29 cellular contexts compared by ENCODE assay signal in genomic region chr10:132745511-132745910, GRCh38. TPM values are rescaled to one million over a fixed set of nuclear protein-coding genes. Genes with fewer than 3 reads are reported as not detected.
DNase-seq lines count a peak whose midpoint lies in the region; ATAC-seq, FAIRE-seq and TF ChIP-seq lines count a peak whose summit lies in the region.
"Had no signal": no experiment of that assay in that cellular context is flagged by ENCODE, and none has a peak within 500 bp of the region (broad histone marks: within the 10 kb centered on the region; RNA-seq: fewer than 3 reads in every experiment).

No MANE protein-coding gene starts in this region.

- TF ChIP-seq POLR2A in H1 (IDR thresholded peaks at IDR 0.05; ENCODE audit: control extremely low read depth in 1 of 2, low read depth in 2 of 2, low read length in 2 of 2) (no peak), thyroid gland (IDR thresholded peaks at IDR 0.05) (no peak), vagina (IDR thresholded peaks at IDR 0.05) (no peak)

- no peak overlapping the region for H2AFZ ChIP-seq in H1 (ENCODE audit: low read length)
- H2AFZ ChIP-seq: GM23248 had no signal

- TF ChIP-seq EP300 in H1 (IDR thresholded peaks at IDR 0.05; ENCODE audit: borderline replicate concordance in 1 of 2, low read depth in 2 of 2, low read length in 2 of 2) = no peak

- H2BK12ac ChIP-seq in H1 (ENCODE audit: low read depth, low read length) = no peak overlapping the region

- H3K27ac Mint-ChIP-seq in stimulated activated naive CD8-positive, alpha-beta T cell treated with anti-CD3 and anti-CD28 coated beads, Interleukin-15, amount 100 ng/mL, for 72 hours = no peak overlapping the region
- H3K27ac Mint-ChIP-seq: CD14-positive monocyte; CD4-positive, alpha-beta T cell; CD8-positive, alpha-beta memory T cell; HFFc6 had no signal

- intact Hi-C loops in thyroid gland (cut with DNase I) = no loop called here
- intact Hi-C loops in vagina (cut with DNase I) = no loop called here

- no peaks in the 10 kb centered on the region for H3K9me3 Mint-ChIP-seq in stimulated activated naive CD8-positive, alpha-beta T cell treated with anti-CD3 and anti-CD28 coated beads, Interleukin-15, amount 100 ng/mL, for 72 hours
- H3K9me3 Mint-ChIP-seq: CD4-positive, alpha-beta T cell; CD8-positive, alpha-beta memory T cell; H9; HFFc6 had no signal

- 0 out of 2 replicates have a peak overlapping the region, but pooled peaks have one; percentile 3 for H2BK15ac ChIP-seq in H1 (ENCODE audit: low read length)

- no peak overlapping the region for H4K5ac ChIP-seq in H1 (ENCODE audit: insufficient read length, low read depth, low read length)

- H4K91ac ChIP-seq in H1 (replicated peaks; ENCODE audit: insufficient read length, low read length) = peak overlapping the region; percentile 55

- no peak for DNase-seq in stimulated activated naive CD8-positive, alpha-beta T cell treated with anti-CD3 and anti-CD28 coated beads, Interleukin-15, amount 100 ng/mL, for 72 hours
- DNase-seq in stimulated activated naive CD8-positive, alpha-beta T cell treated with anti-CD3 and anti-CD28 coated beads, Interleukin-15, Interleukin-2, amounts not matched to agents 100 U/mL and 50 U/mL, for 24 hours = no peak
- DNase-seq in SJSA1 (ENCODE audit: low read depth in 1 of 2, low spot score in 2 of 2) = no peak
- no peak for DNase-seq in H1 (ENCODE audit: low read depth in 1 of 2, low spot score in 2 of 2)
- no peak for DNase-seq in thyroid gland
- DNase-seq in NCI-H1417 (lab: John Stamatoyannopoulos, UW) = no peak
- DNase-seq in vagina (ENCODE audit: extremely low spot score in 2 of 2) = no peak
- DNase-seq in middle frontal gyrus (ENCODE audit: extremely low spot score, low spot score) = no peak
- DNase-seq: 8988T; ACHN; AML-193; BE2C; CD4-positive, alpha-beta T cell; CD8-positive, alpha-beta memory T cell; DMS 273 treated with DMSO at 0.1 percent for 48 hours; DMS79; EL; GDM1; GM23248; H9; HFFc6 had no signal

- H3K56ac ChIP-seq in H1 (replicated peaks; ENCODE audit: insufficient read length, low read depth, low read length) = no peak overlapping the region

- peak; percentile 61 for ATAC-seq in stimulated activated naive CD8-positive, alpha-beta T cell treated with anti-CD3 and anti-CD28 coated beads, Interleukin-15, amount 100 ng/mL, for 72 hours
- no peak for ATAC-seq in stimulated activated naive CD8-positive, alpha-beta T cell treated with anti-CD3 and anti-CD28 coated beads, Interleukin-15, Interleukin-2, amounts not matched to agents 100 U/mL and 50 U/mL, for 24 hours
- ATAC-seq: A549, GM12878, HCT116 had no signal

- no peaks in the 10 kb centered on the region for H3K79me2 ChIP-seq in H1 (ENCODE audit: control insufficient read depth in 1 of 2, insufficient read depth in 2 of 2, low read length in 2 of 2)

- peaks cover 0 to 1% of the 10 kb centered on the region in 2 experiments for H4K20me1 ChIP-seq in H1 (replicated peaks in 1 of 2; ENCODE audit: control insufficient read depth in 1 of 2, insufficient read depth in 2 of 2, low read length in 2 of 2)

- H3K27me3 ChIP-seq in SJSA1 (replicated peaks) = no peaks in the 10 kb centered on the region
- no peaks in the 10 kb centered on the region for H3K27me3 ChIP-seq in H1 (replicated peaks in 1 of 4; ENCODE audit: control insufficient read depth in 3 of 4, extremely low read depth in 1 of 4, insufficient read depth in 3 of 4, low read length in 3 of 4)
- no peaks in the 10 kb centered on the region for H3K27me3 ChIP-seq in thyroid gland
- no peaks in the 10 kb centered on the region for H3K27me3 ChIP-seq in vagina
- H3K27me3 ChIP-seq: BE2C; BLaER1 treated with 17β-estradiol and CSF1 and Interleukin-3, amounts not matched to agents 10 nM and 100 nM had no signal

- no peaks in the 10 kb centered on the region; the same call in 1 of the 2 replicates for H3K79me1 ChIP-seq in H1 (ENCODE audit: low read depth, low read length)

- H3K27me3 Mint-ChIP-seq in stimulated activated naive CD8-positive, alpha-beta T cell treated with anti-CD3 and anti-CD28 coated beads, Interleukin-15, amount 100 ng/mL, for 72 hours = no peaks in the 10 kb centered on the region
- H3K27me3 Mint-ChIP-seq: CD4-positive, alpha-beta T cell; CD8-positive, alpha-beta memory T cell had no signal

- POLR2A ChIA-PET in H1 (lab: Charles Lee; ENCODE audit: partially characterized antibody) = interaction anchor here (0.8 kb wide), 1 partner anchor 89 kb away, joined by 3 read pairs; no protein-coding TSS in a partner anchor

- TF ChIP-seq RAD21 in H1 (IDR thresholded peaks at IDR 0.05 in 1 of 2, conservative IDR thresholded peaks at IDR 0.05 in 1 of 2; ENCODE audit: low read depth in 2 of 2, low read length in 2 of 2) = no peak

- H3K14ac ChIP-seq in H1 (ENCODE audit: insufficient read length) = no peak overlapping the region

- H3K36me3 ChIP-seq in SJSA1 (peaks cover 55% of the 10 kb centered on the region), H1 (ENCODE audit: control insufficient read depth in 2 of 4, insufficient read depth in 4 of 4, low read length in 3 of 4) (no peaks in the 10 kb centered on the region), thyroid gland (no peaks in the 10 kb centered on the region), vagina (peaks cover 0 to 10% of the 10 kb centered on the region in 2 donors)
- H3K36me3 ChIP-seq: BE2C had no signal

- no peak overlapping the region for H3K4me3 Mint-ChIP-seq in stimulated activated naive CD8-positive, alpha-beta T cell treated with anti-CD3 and anti-CD28 coated beads, Interleukin-15, amount 100 ng/mL, for 72 hours
- H3K4me3 Mint-ChIP-seq: CD14-positive monocyte; CD4-positive, alpha-beta T cell; CD8-positive, alpha-beta memory T cell; H9; HFFc6 had no signal

- H3K4me1 ChIP-seq in SJSA1 (replicated peaks) (peaks cover 45% of the 10 kb centered on the region), H1 (replicated peaks in 1 of 4; ENCODE audit: control insufficient read depth in 3 of 4, insufficient read depth in 4 of 4, low read length in 3 of 4) (peaks cover 0 to 38% (median 11%) of the 10 kb centered on the region in 4 experiments; a peak in 6 of 7 replicates), thyroid gland (peaks cover 42 to 44% of the 10 kb centered on the region in 2 donors), vagina (peaks cover 4% of the 10 kb centered on the region)
- H3K4me1 ChIP-seq: A549, BE2C had no signal

- H2BK120ac ChIP-seq in H1 (replicated peaks; ENCODE audit: low read depth, low read length) = no peak overlapping the region

- no peak overlapping the region for H2BK20ac ChIP-seq in H1 (ENCODE audit: low read length)

- H3K4ac ChIP-seq in H1 (replicated peaks; ENCODE audit: insufficient read length, low read depth, low read length) = peak overlapping the region; percentile 35

- H3K4me1 Mint-ChIP-seq in stimulated activated naive CD8-positive, alpha-beta T cell treated with anti-CD3 and anti-CD28 coated beads, Interleukin-15, amount 100 ng/mL, for 72 hours = no peaks in the 10 kb centered on the region
- H3K4me1 Mint-ChIP-seq: CD14-positive monocyte; CD8-positive, alpha-beta memory T cell had no signal

- H3K9me3 ChIP-seq in SJSA1 (replicated peaks) (no peaks in the 10 kb centered on the region), H1 (ENCODE audit: insufficient read depth in 2 of 2, low read depth in 1 of 2, low read length in 1 of 2) (no peaks in the 10 kb centered on the region), thyroid gland (no peaks in the 10 kb centered on the region), vagina (no peaks in the 10 kb centered on the region)
- H3K9me3 ChIP-seq: A549; BE2C; BLaER1 treated with 17β-estradiol and CSF1 and Interleukin-3, amounts not matched to agents 10 nM and 100 nM had no signal

- H3K4me3 ChIP-seq in SJSA1 = no peak overlapping the region
- no peak overlapping the region for H3K4me3 ChIP-seq in H1 (ENCODE audit: extremely low read depth in 1 of 4, insufficient read depth in 2 of 4, low read depth in 3 of 4, low read length in 4 of 4)
- H3K4me3 ChIP-seq in thyroid gland (replicated peaks in 1 of 3) = no peak overlapping the region
- no peak overlapping the region for H3K4me3 ChIP-seq in vagina
- H3K4me3 ChIP-seq: A549; BLaER1 treated with 17β-estradiol and CSF1 and Interleukin-3, amounts not matched to agents 10 nM and 100 nM; GM12878; GM23248 had no signal

- no peak overlapping the region for H3K9ac ChIP-seq in H1 (replicated peaks in 1 of 4; ENCODE audit: extremely low read depth in 1 of 4, low read depth in 3 of 4, low read length in 3 of 4)
- H3K9ac ChIP-seq: BLaER1 treated with 17β-estradiol and CSF1 and Interleukin-3, amounts not matched to agents 10 nM and 100 nM; GM23248 had no signal

- H3K23ac ChIP-seq in H1 (ENCODE audit: insufficient read length) = no peak overlapping the region

- TF ChIP-seq CTCF in H1 (IDR thresholded peaks at IDR 0.05; ENCODE audit: control extremely low read depth in 1 of 3, insufficient read depth in 1 of 3, low read depth in 1 of 3, low read length in 3 of 3) (no peak), thyroid gland (IDR thresholded peaks at IDR 0.05) (no peak), vagina (IDR thresholded peaks at IDR 0.05) (no peak)

- no peak overlapping the region for H3K4me2 ChIP-seq in H1 (ENCODE audit: insufficient read depth in 1 of 2, low read depth in 2 of 2, low read length in 2 of 2)
- H3K4me2 ChIP-seq: A549 had no signal

- peak overlapping the region; percentile 79 for H3K27ac ChIP-seq in SJSA1
- no peak overlapping the region for H3K27ac ChIP-seq in H1 (ENCODE audit: low read depth, low read length)
- H3K27ac ChIP-seq in thyroid gland = peak overlapping the region; percentile 67 to 91 (median 81)
- H3K27ac ChIP-seq in vagina = no peak overlapping the region
- H3K27ac ChIP-seq: A549; BLaER1 treated with 17β-estradiol and CSF1 and Interleukin-3, amounts not matched to agents 10 nM and 100 nM; GM23248 had no signal

- no peak for FAIRE-seq in H1 (lab: Jason Lieb, UNC)
- FAIRE-seq: A549, D721Med, GM12878, GM19239 had no signal

- H4K8ac ChIP-seq in H1 (ENCODE audit: extremely low read depth, insufficient read depth, low read length) = peak overlapping the region; percentile 40; the same call in 1 of the 2 replicates

- no peaks in the 10 kb centered on the region for H3K23me2 ChIP-seq in H1 (ENCODE audit: low read depth, low read length)

- H3K18ac ChIP-seq in H1 (ENCODE audit: extremely low read depth, low read length) = no peak overlapping the region

- CTCF ChIA-PET in H1 (lab: Charles Lee; ENCODE audit: partially characterized antibody) = interaction anchor here (1.3 kb wide), 1 partner anchor 12 kb away, joined by 3 read pairs; no protein-coding TSS in a partner anchor

- peak overlapping the region; percentile 86; the same call in 1 of the 2 replicates for H2AK5ac ChIP-seq in H1 (ENCODE audit: low read depth, low read length)

- peak overlapping the region; percentile 52; the same call in 1 of the 2 replicates for H2BK5ac ChIP-seq in H1 (ENCODE audit: low read depth, low read length)

- 98% methylated on average over 13 of the region's 17 CpGs; no CpG with 5 or more reads in 1 of the 2 experiments for WGBS in H1 (ENCODE audit: extremely low coverage in 1 of 2, insufficient coverage in 1 of 2, insufficient read length in 1 of 2, insufficient replicate concordance in 2 of 2, low coverage in 1 of 2, low lambda C conversion rate in 2 of 2, missing lambda C conversion rate in 1 of 2), 2 experiments
- 77% methylated on average over 6 of the region's 17 CpGs; no CpG with 5 or more reads in 1 of the 2 donors for WGBS in thyroid gland, 2 donors

RNA-seq across cellular contexts. Expression of gene NKX6-2, which starts 40.4 kb away (rescaled TPM):
- total RNA-seq in SJSA1 (2014; rRNA removed; shearing (Covaris generic)) = not detected in 2 replicates
- total RNA-seq in H1 (2021; fragmentation: NEBNext Ultra II Directional; extraction: Animal tissue kit (Norgen Biotek cat#: 25700)) = not detected in 2 replicates
- 0.06 and 0.14 TPM in 2 replicates for polyA plus RNA-seq in H1 (2011; rRNA removed)
- 0.09 TPM for polyA plus RNA-seq in H1 (2011; cell fraction: cytosol; rRNA removed)
- 0.11 TPM for polyA plus RNA-seq in H1 (2011; cell fraction: nucleus; rRNA removed)
- polyA plus RNA-seq in H1 (2012, experiment 1 of 2) = 2.4 to 6.7 TPM (median 4.4 TPM) in 4 replicates
- polyA plus RNA-seq in H1 (2012, experiment 2 of 2) = 0.08 TPM
- polyA plus RNA-seq in H1 (2013, experiment 1 of 2) = not detected
- polyA plus RNA-seq in H1 (2013, experiment 2 of 2) = not detected
- polyA minus RNA-seq in H1 (2011; rRNA and poly(A)+ RNA removed) = not detected in 2 replicates
- polyA minus RNA-seq in H1 (2011; cell fraction: cytosol; rRNA and poly(A)+ RNA removed) = not detected
- polyA minus RNA-seq in H1 (2011; cell fraction: nucleus; rRNA and poly(A)+ RNA removed) = not detected
- not detected for total RNA-seq in thyroid gland
- 0.49 TPM for total RNA-seq in vagina
- total RNA-seq: CD4-positive, alpha-beta T cell; CD8-positive, alpha-beta memory T cell; GM12878; GM23248; H4; HFFc6 had no signal
- polyA plus RNA-seq: A549; CD14-positive monocyte; CD8-positive, alpha-beta memory T cell had no signal

Comparison
In these comparisons a context has a peak if more than half of its experiments do, and no peak if none do; other contexts are left out.
1. H3K27ac ChIP-seq: peak in SJSA1 (single experiment) and thyroid gland (3 of 3); none in H1 (single experiment) and vagina (single experiment).